20 cellular contexts compared by ENCODE assay signal in the genomic region with DNA sequence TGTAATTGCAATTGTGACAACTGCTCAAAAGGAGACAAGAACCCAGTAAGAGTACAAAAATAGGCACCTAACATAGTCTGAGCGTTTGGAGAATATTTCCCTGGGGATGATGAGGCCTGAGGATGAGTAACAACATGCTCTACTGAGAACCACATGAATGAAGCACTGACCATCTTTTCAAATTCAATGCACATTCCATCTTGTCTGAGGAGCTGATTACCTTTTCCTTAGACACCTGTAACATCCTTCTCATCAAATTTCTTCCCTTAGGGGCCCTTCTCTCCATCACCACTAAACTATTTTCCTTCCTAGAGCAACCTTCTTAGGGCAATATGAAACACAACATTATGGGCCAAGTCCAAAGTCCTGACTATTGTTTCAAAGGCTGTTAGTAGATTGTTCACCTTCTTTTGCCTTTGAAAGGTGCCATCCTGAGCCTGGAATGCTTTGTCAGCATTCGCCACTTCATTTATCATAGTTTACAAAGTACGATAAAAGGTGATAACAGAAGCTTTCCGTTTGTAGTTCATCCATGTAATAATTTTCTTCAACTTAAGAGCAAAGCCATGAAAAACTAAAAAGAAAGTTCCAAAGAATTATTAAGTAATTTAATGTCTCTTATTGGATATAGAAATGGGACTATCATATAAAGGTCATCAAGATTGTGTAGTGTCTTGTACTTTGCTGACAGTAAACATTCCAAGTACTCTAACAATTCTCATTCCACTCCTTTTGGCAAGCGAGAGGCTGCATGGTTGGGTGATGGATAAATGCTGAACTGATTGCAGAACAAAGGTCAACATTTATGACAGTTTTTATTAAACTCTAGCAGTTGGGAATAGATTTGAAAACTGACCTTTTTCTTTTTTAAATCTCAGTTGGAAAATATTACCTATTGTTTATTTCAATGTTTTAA.
DNase-seq lines count a peak whose midpoint lies in the region; ATAC-seq, FAIRE-seq and TF ChIP-seq lines count a peak whose summit lies in the region.
"Had no signal": no experiment of that assay in that cellular context is flagged by ENCODE, and none has a peak within 500 bp of the region (broad histone marks: within the 10 kb centered on the region; RNA-seq: fewer than 3 reads in every experiment).

No MANE protein-coding gene starts in this region.

- FAIRE-seq in A549 (lab: Jason Lieb, UNC): peak; percentile 46
- FAIRE-seq: D721Med had no signal

- H3K9me3 ChIP-seq in A549: no peaks in the 10 kb centered on the region
- H3K9me3 ChIP-seq in colonic mucosa: no peaks in the 10 kb centered on the region
- H3K9me3 ChIP-seq in adrenal gland (replicated peaks in 1 of 3): no peaks in the 10 kb centered on the region

- no peaks in the 10 kb centered on the region for H3K36me3 Mint-ChIP-seq in Calu3 (ENCODE audit: insufficient read depth, unreplicated experiment)
- H3K36me3 Mint-ChIP-seq in naive thymus-derived CD8-positive, alpha-beta T cell: no peaks in the 10 kb centered on the region
- H3K36me3 Mint-ChIP-seq: CD4-positive, alpha-beta memory T cell had no signal

- no peak overlapping the region for H3K27ac Mint-ChIP-seq in Calu3 (ENCODE audit: unreplicated experiment)
- no peak overlapping the region for H3K27ac Mint-ChIP-seq in naive thymus-derived CD8-positive, alpha-beta T cell
- H3K27ac Mint-ChIP-seq: CD4-positive, alpha-beta memory T cell; IgD-negative memory B cell had no signal

- no peaks in the 10 kb centered on the region for H3K27me3 ChIP-seq in colonic mucosa
- H3K27me3 ChIP-seq in adrenal gland: no peaks in the 10 kb centered on the region

- H3K9me3 Mint-ChIP-seq in Calu3 (ENCODE audit: low read depth, unreplicated experiment): no peaks in the 10 kb centered on the region
- no peaks in the 10 kb centered on the region for H3K9me3 Mint-ChIP-seq in naive thymus-derived CD8-positive, alpha-beta T cell
- H3K9me3 Mint-ChIP-seq: CD4-positive, alpha-beta memory T cell; IgD-negative memory B cell had no signal

- peaks cover 55% of the 10 kb centered on the region for H3K4me1 ChIP-seq in A549
- peaks cover 8% of the 10 kb centered on the region for H3K4me1 ChIP-seq in colonic mucosa
- H3K4me1 ChIP-seq in adrenal gland (replicated peaks in 1 of 2): no peaks in the 10 kb centered on the region

- no peak for TF ChIP-seq RAD21 in A549 (conservative IDR thresholded peaks at IDR 0.05 in 1 of 2, IDR thresholded peaks at IDR 0.05 in 1 of 2)

- no peak overlapping the region for H3K4me3 ChIP-seq in A549
- H3K4me3 ChIP-seq in colonic mucosa: no peak overlapping the region
- H3K4me3 ChIP-seq in adrenal gland: no peak overlapping the region

- no TSS peak for BruUV-seq in Calu3 (replicated peaks; lab: Mats Ljungman, UMichigan)

- no peaks in the 10 kb centered on the region for H3K4me1 Mint-ChIP-seq in Calu3 (ENCODE audit: low read depth, unreplicated experiment)
- H3K4me1 Mint-ChIP-seq in naive thymus-derived CD8-positive, alpha-beta T cell: no peaks in the 10 kb centered on the region
- H3K4me1 Mint-ChIP-seq: CD4-positive, alpha-beta memory T cell had no signal

- intact Hi-C loops in colonic mucosa (cut with DNase I) (no loop called here), Calu3 (cut with micrococcal nuclease; ENCODE audit: unreplicated experiment) (no loop called here), adrenal gland (cut with DNase I) (no loop called here)

- 84% methylated on average over 5 of the region's 5 CpGs for WGBS in A549 (ENCODE audit: missing lambda C conversion rate)
- 58 to 77% (median 67%) methylated on average over 5 of the region's 5 CpGs for whole genome bisulfite sequencing in adrenal gland, 4 donors

- no peak overlapping the region for H3K4me3 Mint-ChIP-seq in Calu3 (ENCODE audit: low read depth, unreplicated experiment)
- H3K4me3 Mint-ChIP-seq in naive thymus-derived CD8-positive, alpha-beta T cell: no peak overlapping the region
- H3K4me3 Mint-ChIP-seq: CD4-positive, alpha-beta memory T cell; IgD-negative memory B cell had no signal

- H3K27me3 Mint-ChIP-seq in Calu3 (ENCODE audit: unreplicated experiment): no peaks in the 10 kb centered on the region
- H3K27me3 Mint-ChIP-seq in naive thymus-derived CD8-positive, alpha-beta T cell: peaks cover 0 to 8% (median 0%) of the 10 kb centered on the region in 5 donors
- H3K27me3 Mint-ChIP-seq: IgD-negative memory B cell had no signal

- TF ChIP-seq CTCF in A549 (IDR thresholded peaks at IDR 0.05) (no peak), colonic mucosa (IDR thresholded peaks at IDR 0.05) (no peak), Calu3 (IDR thresholded peaks at IDR 0.05; ENCODE audit: unreplicated experiment) (no peak), adrenal gland (IDR thresholded peaks at IDR 0.05) (no peak)

- H3K4me2 ChIP-seq in A549: peak overlapping the region; percentile 7; the same call in 2 of the 3 replicates

- TF ChIP-seq POLR2A in A549 (IDR thresholded peaks at IDR 0.05; ENCODE audit: low read length) (no peak), adrenal gland (IDR thresholded peaks at IDR 0.05) (no peak)

- H3K27ac ChIP-seq in A549 (no peak overlapping the region), colonic mucosa (no peak overlapping the region), adrenal gland (no peak overlapping the region)
- H3K27ac ChIP-seq: RWPE1 had no signal

- H3K9ac ChIP-seq in colonic mucosa (ENCODE audit: low read depth in 2 of 2, low read length in 2 of 2): no peak overlapping the region

- no peak for TF ChIP-seq EP300 in A549 (IDR thresholded peaks at IDR 0.05)

- POLR2A ChIA-PET in A549 (lab: Yijun Ruan, JAX): no interaction called here
- POLR2A ChIA-PET in naive thymus-derived CD8-positive, alpha-beta T cell (lab: Charles Lee): no interaction called here

- DNase-seq in A549 (ENCODE audit: low read depth in 1 of 2, low spot score in 1 of 2): no peak
- DNase-seq in colonic mucosa: peak; percentile 26
- DNase-seq in iris pigment epithelial cell (ENCODE audit: low read depth): peak; percentile 51
- peak; percentile 27 for DNase-seq in mucosa of gallbladder (ENCODE audit: low spot score)
- DNase-seq in Calu3: no peak
- DNase-seq in germinal center (ENCODE audit: low spot score): no peak
- no peak for DNase-seq in adrenal gland
- DNase-seq in naive thymus-derived CD8-positive, alpha-beta T cell: no peak
- DNase-seq: 8988T; CD4-positive, alpha-beta memory T cell; DMS79; Kasumi-1; NCI-H1417; NCI-H187 treated with DMSO at 0.1 percent for 48 hours; NCI-H526 treated with DMSO at 0.1 percent for 48 hours; NK-92 treated with Interleukin-12 subunit alpha and Interleukin-12 subunit beta, amount 100 ng/mL, for 24 hours; PC-3 had no signal

- CTCF ChIA-PET in A549 (lab: Yijun Ruan, JAX) (no interaction called here), Calu3 (lab: Charles Lee) (no interaction called here)

- H3K36me3 ChIP-seq in colonic mucosa (no peaks in the 10 kb centered on the region), adrenal gland (replicated peaks in 1 of 2) (no peaks in the 10 kb centered on the region)

- no peak for ATAC-seq in A549
- ATAC-seq in naive thymus-derived CD8-positive, alpha-beta T cell: no peak
- ATAC-seq: PC-3 had no signal

TF ChIP-seq in A549, 52 proteins besides CTCF, POLR2A, EP300 and RAD21:
- TF ChIP-seq, protein P1, sequence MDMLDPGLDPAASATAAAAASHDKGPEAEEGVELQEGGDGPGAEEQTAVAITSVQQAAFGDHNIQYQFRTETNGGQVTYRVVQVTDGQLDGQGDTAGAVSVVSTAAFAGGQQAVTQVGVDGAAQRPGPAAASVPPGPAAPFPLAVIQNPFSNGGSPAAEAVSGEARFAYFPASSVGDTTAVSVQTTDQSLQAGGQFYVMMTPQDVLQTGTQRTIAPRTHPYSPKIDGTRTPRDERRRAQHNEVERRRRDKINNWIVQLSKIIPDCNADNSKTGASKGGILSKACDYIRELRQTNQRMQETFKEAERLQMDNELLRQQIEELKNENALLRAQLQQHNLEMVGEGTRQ (IDR thresholded peaks at IDR 0.05): no peak
- TF ChIP-seq MYC (IDR thresholded peaks at IDR 0.05; ENCODE audit: borderline replicate concordance, low read length) (no peak), MAFK (IDR thresholded peaks at IDR 0.05; ENCODE audit: partially characterized antibody) (peak; percentile 67)

Comparison
In these comparisons a context has a peak if more than half of its experiments do, and no peak if none do; other contexts are left out.
1. DNase-seq: peak in colonic mucosa (single experiment), iris pigment epithelial cell (single experiment) and mucosa of gallbladder (single experiment); none in A549 (0 of 2), Calu3 (single experiment), germinal center (single experiment), adrenal gland (0 of 7) and naive thymus-derived CD8-positive, alpha-beta T cell (0 of 10).